ENCODE assay signal across 15 cellular contexts in genomic region chr11:115674831-115675230, GRCh38.
A peak's percentile ranks its signal among the peaks of the same experiment; 100 is the strongest.
DNase-seq lines count a peak whose midpoint lies in the region; FAIRE-seq and TF ChIP-seq lines count a peak whose summit lies in the region.
"Had no signal": no experiment of that assay in that cellular context is flagged by ENCODE, and none has a peak within 500 bp of the region (broad histone marks: within the 10 kb centered on the region; RNA-seq: fewer than 3 reads in every experiment).

No MANE protein-coding gene starts in this region.

- H3K27me3 Mint-ChIP-seq in nephron progenitor cell (ENCODE audit: low read depth, poor library complexity) = peaks cover 4% of the 10 kb centered on the region
- H3K27me3 Mint-ChIP-seq: CD4-positive, CD25-positive, alpha-beta regulatory T cell had no signal

- H3K14ac ChIP-seq in H1 (ENCODE audit: insufficient read length) = no peak overlapping the region

- H3K4me1 ChIP-seq in H1 (replicated peaks in 1 of 4; ENCODE audit: control insufficient read depth in 3 of 4, insufficient read depth in 4 of 4, low read length in 3 of 4) (peaks cover 0 to 9% (median 3%) of the 10 kb centered on the region in 4 experiments; a peak in 5 of 7 replicates), osteoblast (ENCODE audit: insufficient read depth, low read length) (peaks cover 9% of the 10 kb centered on the region)

- H3K27me3 ChIP-seq in H1 (replicated peaks in 1 of 4; ENCODE audit: control insufficient read depth in 3 of 4, extremely low read depth in 1 of 4, insufficient read depth in 3 of 4, low read length in 3 of 4) (no peaks in the 10 kb centered on the region), neural cell (ENCODE audit: insufficient read depth, low read depth, low read length) (no peaks in the 10 kb centered on the region), osteoblast (ENCODE audit: insufficient read depth, low read length) (no peaks in the 10 kb centered on the region)
- H3K27me3 ChIP-seq: BLaER1 treated with 17β-estradiol and CSF1 and Interleukin-3, amounts not matched to agents 10 nM and 100 nM had no signal

- no peak overlapping the region for H3K56ac ChIP-seq in H1 (replicated peaks; ENCODE audit: insufficient read length, low read depth, low read length)

- no peak for TF ChIP-seq RAD21 in H1 (IDR thresholded peaks at IDR 0.05 in 1 of 2, conservative IDR thresholded peaks at IDR 0.05 in 1 of 2; ENCODE audit: low read depth in 2 of 2, low read length in 2 of 2)
- no peak for TF ChIP-seq RAD21 in neural cell (conservative IDR thresholded peaks at IDR 0.05)

- no peak overlapping the region for H3K4me3 Mint-ChIP-seq in nephron progenitor cell
- H3K4me3 Mint-ChIP-seq: CD4-positive, CD25-positive, alpha-beta regulatory T cell; IgD-negative memory B cell had no signal

- no peak overlapping the region for H3K27ac Mint-ChIP-seq in nephron progenitor cell
- H3K27ac Mint-ChIP-seq: CD4-positive, CD25-positive, alpha-beta regulatory T cell; IgD-negative memory B cell had no signal

- H3K4me1 Mint-ChIP-seq in nephron progenitor cell = peaks cover 88% of the 10 kb centered on the region
- H3K4me1 Mint-ChIP-seq: CD4-positive, CD25-positive, alpha-beta regulatory T cell; IgD-negative memory B cell had no signal

- no peak overlapping the region for H2BK12ac ChIP-seq in H1 (ENCODE audit: low read depth, low read length)

- no peak overlapping the region for H2BK15ac ChIP-seq in H1 (ENCODE audit: low read length)

- H3K9ac ChIP-seq in H1 (replicated peaks in 1 of 4; ENCODE audit: extremely low read depth in 1 of 4, low read depth in 3 of 4, low read length in 3 of 4) (no peak overlapping the region), neural cell (ENCODE audit: low read length) (peak overlapping the region; percentile 13)
- H3K9ac ChIP-seq: BLaER1 treated with 17β-estradiol and CSF1 and Interleukin-3, amounts not matched to agents 10 nM and 100 nM; KMS-11 had no signal

- H3K79me2 ChIP-seq in H1 (ENCODE audit: control insufficient read depth in 1 of 2, insufficient read depth in 2 of 2, low read length in 2 of 2) (no peaks in the 10 kb centered on the region), neural cell (replicated peaks; ENCODE audit: insufficient read depth, low read length) (no peaks in the 10 kb centered on the region), osteoblast (ENCODE audit: insufficient read depth, low read length) (no peaks in the 10 kb centered on the region)

- DNase-seq in ELF-1 (ENCODE audit: low read depth, low spot score) = peak; percentile 81
- DNase-seq in H1 (ENCODE audit: low read depth in 1 of 2, low spot score in 2 of 2) = no peak
- no peak for DNase-seq in GM03348 (ENCODE audit: low spot score)
- no peak for DNase-seq in nephron progenitor cell
- no peak for DNase-seq in NCI-H748 treated with DMSO at 0.1 percent for 48 hours (lab: John Stamatoyannopoulos, UW)
- DNase-seq in osteoblast (ENCODE audit: insufficient read length, low spot score, missing footprints) = no peak
- DNase-seq: ACHN; CD4-positive, CD25-positive, alpha-beta regulatory T cell; DMS53 had no signal

- no peak overlapping the region for H3K27ac ChIP-seq in H1 (ENCODE audit: low read depth, low read length)
- H3K27ac ChIP-seq in neural cell (ENCODE audit: low read length) = peak overlapping the region; percentile 26
- H3K27ac ChIP-seq in osteoblast (ENCODE audit: low read depth, low read length) = no peak overlapping the region
- H3K27ac ChIP-seq: BLaER1 treated with 17β-estradiol and CSF1 and Interleukin-3, amounts not matched to agents 10 nM and 100 nM; KMS-11 had no signal

- no peak for TF ChIP-seq CTCF in H1 (IDR thresholded peaks at IDR 0.05; ENCODE audit: control extremely low read depth in 1 of 3, insufficient read depth in 1 of 3, low read depth in 1 of 3, low read length in 3 of 3)
- no peak for TF ChIP-seq CTCF in neural cell (IDR thresholded peaks at IDR 0.05; ENCODE audit: poor library complexity, severe bottlenecking)
- no peak for TF ChIP-seq CTCF in nephron progenitor cell (IDR thresholded peaks at IDR 0.05)
- no peak for TF ChIP-seq CTCF in osteoblast (IDR thresholded peaks at IDR 0.05; ENCODE audit: extremely low read depth, low read depth, low read length)

- TF ChIP-seq EP300 in H1 (IDR thresholded peaks at IDR 0.05; ENCODE audit: borderline replicate concordance in 1 of 2, low read depth in 2 of 2, low read length in 2 of 2) (no peak), neural cell (conservative IDR thresholded peaks at IDR 0.05; ENCODE audit: poor library complexity, severe bottlenecking) (no peak)

- no peaks in the 10 kb centered on the region for H3K9me3 Mint-ChIP-seq in nephron progenitor cell
- H3K9me3 Mint-ChIP-seq: IgD-negative memory B cell had no signal

- H3K4me2 ChIP-seq in H1 (ENCODE audit: insufficient read depth in 1 of 2, low read depth in 2 of 2, low read length in 2 of 2) (no peak overlapping the region), neural cell (ENCODE audit: low read length) (no peak overlapping the region), osteoblast (ENCODE audit: insufficient read depth, low read length) (no peak overlapping the region)
- H3K4me2 ChIP-seq: BLaER1 treated with 17β-estradiol and CSF1 and Interleukin-3, amounts not matched to agents 10 nM and 100 nM; KMS-11 had no signal

- H3K9me2 ChIP-seq in neural cell (ENCODE audit: insufficient read depth, low read length) = no peaks in the 10 kb centered on the region

- H3K23ac ChIP-seq in H1 (ENCODE audit: insufficient read length) = no peak overlapping the region

- no peaks in the 10 kb centered on the region for H3K36me3 Mint-ChIP-seq in nephron progenitor cell (ENCODE audit: low read depth)
- H3K36me3 Mint-ChIP-seq: CD4-positive, CD25-positive, alpha-beta regulatory T cell; IgD-negative memory B cell had no signal

- POLR2A ChIA-PET in H1 (lab: Charles Lee; ENCODE audit: partially characterized antibody) = interaction anchor here (0.8 kb wide), 1 partner anchor 12 kb away, joined by 3 read pairs; no protein-coding TSS in a partner anchor

- no peaks in the 10 kb centered on the region for H3K23me2 ChIP-seq in H1 (ENCODE audit: low read depth, low read length)

- no peak overlapping the region for H4K8ac ChIP-seq in H1 (ENCODE audit: extremely low read depth, insufficient read depth, low read length)

- CTCF ChIA-PET in H1 (lab: Charles Lee; ENCODE audit: partially characterized antibody) = interaction anchor here (1.1 to 1.5 kb wide), 2 partner anchors 23 to 31 kb away, joined by 4 read pairs; no protein-coding TSS in a partner anchor

- H3K36me3 ChIP-seq in H1 (ENCODE audit: control insufficient read depth in 2 of 4, insufficient read depth in 4 of 4, low read length in 3 of 4) = no peaks in the 10 kb centered on the region
- no peaks in the 10 kb centered on the region for H3K36me3 ChIP-seq in neural cell (ENCODE audit: insufficient read depth, low read length)
- H3K36me3 ChIP-seq in osteoblast (ENCODE audit: insufficient read depth, low read length) = no peaks in the 10 kb centered on the region
- H3K36me3 ChIP-seq: BLaER1 treated with 17β-estradiol and CSF1 and Interleukin-3, amounts not matched to agents 10 nM and 100 nM had no signal

- H2AFZ ChIP-seq in H1 (ENCODE audit: low read length) = no peak overlapping the region
- H2AFZ ChIP-seq in neural cell (ENCODE audit: low read depth, low read length) = no peak overlapping the region
- no peak overlapping the region for H2AFZ ChIP-seq in osteoblast (ENCODE audit: low read length)

- H2BK120ac ChIP-seq in H1 (replicated peaks; ENCODE audit: low read depth, low read length) = no peak overlapping the region

- 97% methylated on average over 10 of the region's 10 CpGs; no CpG with 5 or more reads in 1 of the 2 experiments for WGBS in H1 (ENCODE audit: extremely low coverage in 1 of 2, insufficient coverage in 1 of 2, insufficient read length in 1 of 2, insufficient replicate concordance in 2 of 2, low coverage in 1 of 2, low lambda C conversion rate in 2 of 2, missing lambda C conversion rate in 1 of 2), 2 experiments

- no peak overlapping the region for H3K4ac ChIP-seq in H1 (replicated peaks; ENCODE audit: insufficient read length, low read depth, low read length)

- no peak for TF ChIP-seq POLR2A in H1 (IDR thresholded peaks at IDR 0.05; ENCODE audit: control extremely low read depth in 1 of 2, low read depth in 2 of 2, low read length in 2 of 2)

- H3K9me3 ChIP-seq in H1 (ENCODE audit: insufficient read depth in 2 of 2, low read depth in 1 of 2, low read length in 1 of 2) (no peaks in the 10 kb centered on the region), neural cell (ENCODE audit: low read length) (no peaks in the 10 kb centered on the region), osteoblast (ENCODE audit: low read depth, low read length) (no peaks in the 10 kb centered on the region)
- H3K9me3 ChIP-seq: BLaER1 treated with 17β-estradiol and CSF1 and Interleukin-3, amounts not matched to agents 10 nM and 100 nM had no signal

- peak overlapping the region; percentile 5; the same call in 1 of the 2 replicates for H3K18ac ChIP-seq in H1 (ENCODE audit: extremely low read depth, low read length)

- FAIRE-seq in H1 (lab: Jason Lieb, UNC) = no peak
- FAIRE-seq: G401.6, GM12892 had no signal

- H4K91ac ChIP-seq in H1 (replicated peaks; ENCODE audit: insufficient read length, low read length) = no peak overlapping the region

- H3K79me1 ChIP-seq in H1 (ENCODE audit: low read depth, low read length) = no peaks in the 10 kb centered on the region

- H2BK20ac ChIP-seq in H1 (ENCODE audit: low read length) = no peak overlapping the region

- H2AK5ac ChIP-seq in H1 (ENCODE audit: low read depth, low read length) = no peak overlapping the region

- H4K20me1 ChIP-seq in H1 (replicated peaks in 1 of 2; ENCODE audit: control insufficient read depth in 1 of 2, insufficient read depth in 2 of 2, low read length in 2 of 2) (no peaks in the 10 kb centered on the region), neural cell (ENCODE audit: insufficient read depth) (no peaks in the 10 kb centered on the region), osteoblast (ENCODE audit: insufficient read depth, low read length) (no peaks in the 10 kb centered on the region)
- H4K20me1 ChIP-seq: BLaER1 treated with 17β-estradiol and CSF1 and Interleukin-3, amounts not matched to agents 10 nM and 100 nM had no signal

- no peak overlapping the region for H4K5ac ChIP-seq in H1 (ENCODE audit: insufficient read length, low read depth, low read length)

- H2BK5ac ChIP-seq in H1 (ENCODE audit: low read depth, low read length) = no peak overlapping the region

- H3K4me3 ChIP-seq in H1 (ENCODE audit: extremely low read depth in 1 of 4, insufficient read depth in 2 of 4, low read depth in 3 of 4, low read length in 4 of 4) (no peak overlapping the region), neural cell (ENCODE audit: low read length) (no peak overlapping the region), osteoblast (ENCODE audit: insufficient read depth, low read length) (no peak overlapping the region)
- H3K4me3 ChIP-seq: BLaER1 treated with 17β-estradiol and CSF1 and Interleukin-3, amounts not matched to agents 10 nM and 100 nM had no signal

- H3F3A ChIP-seq in neural cell (ENCODE audit: insufficient read depth, low read length, poor library complexity, severe bottlenecking) = no peaks in the 10 kb centered on the region

TF ChIP-seq in H1, 55 proteins besides CTCF, POLR2A, EP300 and RAD21 (continues in another document):
- TF ChIP-seq SP2 (IDR thresholded peaks at IDR 0.05; ENCODE audit: low read length) = no peak

TF ChIP-seq in neural cell, 6 proteins besides CTCF, POLR2A, EP300 and RAD21 (continues in another document):
- TF ChIP-seq MXI1 (conservative IDR thresholded peaks at IDR 0.05; ENCODE audit: poor library complexity, severe bottlenecking) = no peak
